Comparison of ENCODE assay signal across 25 cellular contexts in genomic region chr5:81986126-81986525, GRCh38.
"Had no signal": no experiment of that assay in that cellular context is flagged by ENCODE, and none has a peak within 500 bp of the region (broad histone marks: within the 10 kb centered on the region; RNA-seq: fewer than 3 reads in every experiment).

No MANE protein-coding gene starts in this region.

- ATAC-seq: activated CD4-positive, CD25-positive, alpha-beta regulatory T cell treated with anti-CD3 and anti-CD28 coated beads, Interleukin-2, amount 50 U/mL, for 24 hours; activated CD8-positive, alpha-beta T cell treated with anti-CD3 and anti-CD28 coated beads for 36 hours; activated T-cell treated with anti-CD3 and anti-CD28 coated beads, Interleukin-2, amount 50 U/mL, for 4 hours; activated T-helper 17 cell treated with anti-CD3 and anti-CD28 coated beads, Interleukin-2, amount 50 U/mL, for 72 hours; esophagus mucosa; T-helper 17 cell had no signal

- DNase-seq: activated B cell treated with CpG ODN at 0.5 μM for 24 hours; activated CD4-positive, alpha-beta T cell treated with anti-CD3 and anti-CD28 coated beads for 48 hours; activated CD4-positive, alpha-beta T cell treated with anti-CD3 and anti-CD28 coated beads, Interleukin-2, amount 50 U/mL, for 1 hour; activated CD4-positive, alpha-beta T cell treated with anti-CD3 and anti-CD28 coated beads, Interleukin-2, amount 50 U/mL, for 48 hours; activated CD8-positive, alpha-beta memory T cell treated with anti-CD3 and anti-CD28 coated beads for 24 hours; activated CD8-positive, alpha-beta T cell treated with anti-CD3 and anti-CD28 coated beads for 36 hours; activated effector memory CD4-positive, alpha-beta T cell treated with Interleukin-2 at 50 U/mL for 16 hours; activated gamma-delta T cell treated with Interleukin-2 at 50 U/mL for 16 hours; activated naive CD4-positive, alpha-beta T cell treated with anti-CD3 and anti-CD28 coated beads, Interleukin-2, amount 50 U/mL, for 16 hours; activated naive CD4-positive, alpha-beta T cell treated with Interleukin-2 at 50 U/mL for 16 hours; activated T-cell treated with anti-CD3 and anti-CD28 coated beads, Interleukin-2, amount 50 U/mL, for 4 hours; amygdala; aorta; brain microvascular endothelial cell; dorsolateral prefrontal cortex; effector memory CD4-positive, alpha-beta T cell; endodermal cell; foreskin fibroblast; head of caudate nucleus; T-helper 17 cell; T1000; WERI-Rb-1 had no signal
